In genomic region chr1:224432141-224432540, GRCh38 we compare ENCODE assay signal across 8 cellular contexts. TPM values are rescaled to one million over a fixed set of nuclear protein-coding genes. Genes with fewer than 3 reads are reported as not detected.
DNase-seq lines count a peak whose midpoint lies in the region; ATAC-seq, FAIRE-seq and TF ChIP-seq lines count a peak whose summit lies in the region.

No MANE protein-coding gene starts in this region.

- peak overlapping the region; percentile 98 for H3K4me2 ChIP-seq in keratinocyte (ENCODE audit: control insufficient read depth, extremely low read depth, insufficient read depth, low read depth, low read length)

- DNase-seq in activated T-cell treated with anti-CD3 and anti-CD28 coated beads, Interleukin-2, amount 50 U/mL, for 24 hours: no peak
- DNase-seq in activated T-cell treated with anti-CD3 and anti-CD28 coated beads for 4 hours (no peak), keratinocyte (ENCODE audit: low read depth, low spot score) (no peak), thoracic aorta (ENCODE audit: low spot score) (no peak), C1 segment of cervical spinal cord (lab: John Stamatoyannopoulos, UW) (no peak), KG1 (lab: John Stamatoyannopoulos, UW) (no peak)
- no peak for DNase-seq in activated naive CD8-positive, alpha-beta T cell treated with anti-CD3 and anti-CD28 coated beads, Interleukin-2, amount 10 ng/mL, durations not matched to agents 7 days and 5 days

- H3K27ac Mint-ChIP-seq in activated T-cell treated with anti-CD3 and anti-CD28 coated beads, Interleukin-2, amount 50 U/mL, for 24 hours: peak overlapping the region; percentile 90
- H3K27ac Mint-ChIP-seq in activated naive CD8-positive, alpha-beta T cell treated with anti-CD3 and anti-CD28 coated beads, Interleukin-2, amount 10 ng/mL, durations not matched to agents 7 days and 5 days: peak overlapping the region; percentile 59

- peaks cover 9% of the 10 kb centered on the region for H4K20me1 ChIP-seq in keratinocyte (ENCODE audit: control insufficient read depth, extremely low read depth, insufficient read depth, low read length)

- H2AFZ ChIP-seq in keratinocyte (ENCODE audit: control insufficient read depth, low read length): no peak overlapping the region

- TF ChIP-seq CTCF in keratinocyte (optimal IDR thresholded peaks at IDR 0.05 in 1 of 3, IDR thresholded peaks at IDR 0.05 in 1 of 3, conservative IDR thresholded peaks at IDR 0.05 in 1 of 3; ENCODE audit: extremely low read depth in 1 of 3, insufficient read depth in 2 of 3, low read length in 3 of 3): no peak
- no peak for TF ChIP-seq CTCF in thoracic aorta (IDR thresholded peaks at IDR 0.05)

- POLR2A ChIA-PET in activated naive CD8-positive, alpha-beta T cell treated with anti-CD3 and anti-CD28 coated beads, Interleukin-2, amount 10 ng/mL, durations not matched to agents 7 days and 5 days (lab: Charles Lee): interaction anchor here (0.6 to 2.4 kb wide), 9 partner anchors 11 to 204 kb away, joined by 3 to 6 read pairs (median 3); partner anchors contain the start of genes CNIH4 and NVL

- H3K79me2 ChIP-seq in keratinocyte (ENCODE audit: control insufficient read depth, insufficient read depth, low read length): peaks cover 70% of the 10 kb centered on the region

- dilution Hi-C loops in keratinocyte (cut with MboI; ENCODE audit: extremely low pct_ligation_motif_present, low sequenced_read_pairs): no loop called here

- H3K9me3 ChIP-seq in keratinocyte (ENCODE audit: control insufficient read depth, low read depth, low read length) (no peaks in the 10 kb centered on the region), thoracic aorta (no peaks in the 10 kb centered on the region)

- H3K36me3 ChIP-seq in keratinocyte (ENCODE audit: control insufficient read depth in 2 of 2, extremely low read depth in 1 of 2, insufficient read depth in 2 of 2, low read length in 2 of 2) (peaks cover 3% of the 10 kb centered on the region in 2 experiments), thoracic aorta (no peaks in the 10 kb centered on the region)

- no peak for FAIRE-seq in keratinocyte (lab: Jason Lieb, UNC)

- H3K4me3 ChIP-seq in keratinocyte (ENCODE audit: control insufficient read depth in 2 of 3, extremely low read depth in 1 of 3, insufficient read depth in 2 of 3, low read depth in 1 of 3, low read length in 3 of 3) (peak overlapping the region; percentile 73 to 91 (median 87)), thoracic aorta (peak overlapping the region; percentile 95)

- no peaks in the 10 kb centered on the region for H3K27me3 Mint-ChIP-seq in activated T-cell treated with anti-CD3 and anti-CD28 coated beads, Interleukin-2, amount 50 U/mL, for 24 hours
- H3K27me3 Mint-ChIP-seq in activated naive CD8-positive, alpha-beta T cell treated with anti-CD3 and anti-CD28 coated beads, Interleukin-2, amount 10 ng/mL, durations not matched to agents 7 days and 5 days: no peaks in the 10 kb centered on the region

- no peak for ATAC-seq in activated naive CD8-positive, alpha-beta T cell treated with anti-CD3 and anti-CD28 coated beads, Interleukin-2, amount 10 ng/mL, durations not matched to agents 7 days and 5 days (ENCODE audit: low read depth)
- ATAC-seq in thoracic aorta (ENCODE audit: insufficient number of reproducible peaks, low FRiP score, low read depth): no peak
- no peak for ATAC-seq in HG02852 (IDR thresholded peaks at IDR 0.05; ENCODE audit: unreplicated experiment)

- H3K27me3 ChIP-seq in keratinocyte (ENCODE audit: control insufficient read depth, extremely low read depth, insufficient read depth, low read length): no peaks in the 10 kb centered on the region
- H3K27me3 ChIP-seq in thoracic aorta (replicated peaks; ENCODE audit: insufficient read depth): no peaks in the 10 kb centered on the region

- H3K27ac ChIP-seq in keratinocyte (ENCODE audit: control insufficient read depth, insufficient read depth, low read length): peak overlapping the region; percentile 73
- H3K27ac ChIP-seq in thoracic aorta: peak overlapping the region; percentile 95 to 96

- H3K4me1 ChIP-seq in keratinocyte (ENCODE audit: control insufficient read depth, extremely low read depth, insufficient read depth, low read length) (peaks cover 39% of the 10 kb centered on the region), thoracic aorta (ENCODE audit: control insufficient read depth in 1 of 2, low read depth in 2 of 2) (peaks cover 44 to 66% of the 10 kb centered on the region in 2 donors)

- peaks cover 73% of the 10 kb centered on the region for H3K4me1 Mint-ChIP-seq in activated T-cell treated with anti-CD3 and anti-CD28 coated beads, Interleukin-2, amount 50 U/mL, for 24 hours (ENCODE audit: low read depth)
- peaks cover 43% of the 10 kb centered on the region for H3K4me1 Mint-ChIP-seq in activated naive CD8-positive, alpha-beta T cell treated with anti-CD3 and anti-CD28 coated beads, Interleukin-2, amount 10 ng/mL, durations not matched to agents 7 days and 5 days

- H3K9ac ChIP-seq in keratinocyte (ENCODE audit: control insufficient read depth, extremely low read depth, insufficient read depth, low read length): peak overlapping the region; percentile 77

- no peaks in the 10 kb centered on the region for H3K9me1 ChIP-seq in keratinocyte (ENCODE audit: control insufficient read depth, extremely low read depth, insufficient read depth, low read length)

- H3K9me3 Mint-ChIP-seq in activated T-cell treated with anti-CD3 and anti-CD28 coated beads, Interleukin-2, amount 50 U/mL, for 24 hours: no peaks in the 10 kb centered on the region
- no peaks in the 10 kb centered on the region for H3K9me3 Mint-ChIP-seq in activated naive CD8-positive, alpha-beta T cell treated with anti-CD3 and anti-CD28 coated beads, Interleukin-2, amount 10 ng/mL, durations not matched to agents 7 days and 5 days

- H3K4me3 Mint-ChIP-seq in activated T-cell treated with anti-CD3 and anti-CD28 coated beads, Interleukin-2, amount 50 U/mL, for 24 hours: peak overlapping the region; percentile 92
- H3K4me3 Mint-ChIP-seq in activated naive CD8-positive, alpha-beta T cell treated with anti-CD3 and anti-CD28 coated beads, Interleukin-2, amount 10 ng/mL, durations not matched to agents 7 days and 5 days: peak overlapping the region; percentile 82

- peaks cover 64% of the 10 kb centered on the region for H3K36me3 Mint-ChIP-seq in activated T-cell treated with anti-CD3 and anti-CD28 coated beads, Interleukin-2, amount 50 U/mL, for 24 hours (ENCODE audit: low read depth)
- H3K36me3 Mint-ChIP-seq in activated naive CD8-positive, alpha-beta T cell treated with anti-CD3 and anti-CD28 coated beads, Interleukin-2, amount 10 ng/mL, durations not matched to agents 7 days and 5 days: peaks cover 23% of the 10 kb centered on the region

RNA-seq across cellular contexts. Expression of gene WDR26, which starts 2.5 kb away (rescaled TPM):
- total RNA-seq in activated naive CD8-positive, alpha-beta T cell treated with anti-CD3 and anti-CD28 coated beads, Interleukin-2, amount 10 ng/mL, durations not matched to agents 7 days and 5 days: 10 to 100 TPM; 90.2 to 92.0 TPM
- 35.1 to 46.4 TPM (median 41.0 TPM) in 3 replicates for polyA plus RNA-seq in keratinocyte
- polyA plus RNA-seq in keratinocyte (2011; ENCODE audit: low read depth): 67.6 TPM
- polyA plus RNA-seq in keratinocyte (2011; cell fraction: cytosol; rRNA removed): 38.4 and 57.2 TPM in 2 replicates
- polyA plus RNA-seq in keratinocyte (2011; cell fraction: nucleus; rRNA removed): 70.8 and 91.2 TPM in 2 replicates
- 46.2 and 62.6 TPM in 2 replicates for polyA plus RNA-seq in keratinocyte (2012; ENCODE audit: low replicate concordance)
- polyA minus RNA-seq in keratinocyte: 49.4 to 89.4 TPM (median 51.2 TPM) in 3 replicates
- polyA minus RNA-seq in keratinocyte (2011; cell fraction: cytosol; rRNA and poly(A)+ RNA removed): 67.1 TPM
- 66.3 and 135 TPM in 2 replicates for polyA minus RNA-seq in keratinocyte (2011; cell fraction: nucleus; rRNA and poly(A)+ RNA removed)
- 10 to 100 TPM; 71.5 to 85.9 TPM for total RNA-seq in thoracic aorta
